Comparison of ENCODE assay signal across 27 cellular contexts in genomic region chr11:60783141-60783484, GRCh38. TPM values are rescaled to one million over a fixed set of nuclear protein-coding genes. Genes with fewer than 3 reads are reported as not detected.
DNase-seq lines count a peak whose midpoint lies in the region; ATAC-seq, FAIRE-seq and TF ChIP-seq lines count a peak whose summit lies in the region.
"Had no signal": no experiment of that assay in that cellular context is flagged by ENCODE, and none has a peak within 500 bp of the region (broad histone marks: within the 10 kb centered on the region; RNA-seq: fewer than 3 reads in every experiment).

No MANE protein-coding gene starts in this region.

- no peak for TF ChIP-seq CTCF in osteoblast (IDR thresholded peaks at IDR 0.05; ENCODE audit: extremely low read depth, low read depth, low read length)
- no peak for TF ChIP-seq CTCF in spleen (IDR thresholded peaks at IDR 0.05 in 8 of 11, conservative IDR thresholded peaks at IDR 0.05 in 3 of 11)

- no peak for FAIRE-seq in frontal cortex (lab: Jason Lieb, UNC)
- FAIRE-seq: A204.1, GM12891, GM18507, GM19239, H1 had no signal

- intact Hi-C loops in spleen (cut with DNase I; ENCODE audit: low total_unique reads): no loop called here

- H3K36me3 ChIP-seq in osteoblast (ENCODE audit: insufficient read depth, low read length): no peaks in the 10 kb centered on the region
- no peaks in the 10 kb centered on the region for H3K36me3 ChIP-seq in spleen
- H3K36me3 ChIP-seq: BE2C; BLaER1 treated with 17β-estradiol and CSF1 and Interleukin-3, amounts not matched to agents 10 nM and 100 nM had no signal

- no peak for ATAC-seq in GM18870 (IDR thresholded peaks at IDR 0.05; ENCODE audit: unreplicated experiment)

- no peaks in the 10 kb centered on the region for H3K9me3 ChIP-seq in osteoblast (ENCODE audit: low read depth, low read length)
- no peaks in the 10 kb centered on the region for H3K9me3 ChIP-seq in spleen
- H3K9me3 ChIP-seq: BE2C; BLaER1 treated with 17β-estradiol and CSF1 and Interleukin-3, amounts not matched to agents 10 nM and 100 nM had no signal

- H3K27ac ChIP-seq in osteoblast (ENCODE audit: low read depth, low read length): no peak overlapping the region
- no peak overlapping the region for H3K27ac ChIP-seq in spleen
- H3K27ac ChIP-seq: 22Rv1; BLaER1 treated with 17β-estradiol and CSF1 and Interleukin-3, amounts not matched to agents 10 nM and 100 nM; GM23248 had no signal

- H3K4me2 ChIP-seq in osteoblast (ENCODE audit: insufficient read depth, low read length): no peak overlapping the region
- H3K4me2 ChIP-seq: BLaER1 treated with 17β-estradiol and CSF1 and Interleukin-3, amounts not matched to agents 10 nM and 100 nM had no signal

- H3K4me3 ChIP-seq in osteoblast (ENCODE audit: insufficient read depth, low read length) (no peak overlapping the region), spleen (no peak overlapping the region)
- H3K4me3 ChIP-seq: BLaER1 treated with 17β-estradiol and CSF1 and Interleukin-3, amounts not matched to agents 10 nM and 100 nM; GM23248 had no signal

- in situ Hi-C loops in ACHN (cut with HindIII; ENCODE audit: low pct_ligation_motif_present, low pct_unique_long_range_greater_than_20kb, low sequenced_read_pairs): no loop called here

- H3K27me3 ChIP-seq in osteoblast (ENCODE audit: insufficient read depth, low read length): peaks cover 23% of the 10 kb centered on the region
- H3K27me3 ChIP-seq in spleen (replicated peaks in 1 of 7): no peaks in the 10 kb centered on the region
- H3K27me3 ChIP-seq: BE2C; BLaER1 treated with 17β-estradiol and CSF1 and Interleukin-3, amounts not matched to agents 10 nM and 100 nM had no signal

- TF ChIP-seq POLR2A in spleen (IDR thresholded peaks at IDR 0.05): no peak

- no peak overlapping the region for H2AFZ ChIP-seq in osteoblast (ENCODE audit: low read length)
- H2AFZ ChIP-seq: GM23248 had no signal

- peak; percentile 5 for DNase-seq in activated effector memory CD4-positive, alpha-beta T cell treated with anti-CD3 and anti-CD28 coated beads, Interleukin-2, amount 50 U/mL, for 16 hours
- no peak for DNase-seq in activated effector memory CD4-positive, alpha-beta T cell treated with Interleukin-2 at 50 U/mL for 16 hours
- DNase-seq in osteoblast (ENCODE audit: insufficient read length, low spot score, missing footprints) (peak; percentile 13), spleen (peak; percentile 35), frontal cortex (ENCODE audit: low spot score in 2 of 2) (no peak), ACHN (no peak)
- DNase-seq: AML-193; BE2C; Calu3; CD4-positive, alpha-beta memory T cell; COR-L47; DMS53; DMS79 treated with DMSO at 0.1 percent for 48 hours; GF-D8; GM23248; H7; HCEC 1CT had no signal

- no peaks in the 10 kb centered on the region for H3K79me2 ChIP-seq in osteoblast (ENCODE audit: insufficient read depth, low read length)

- H3K4me1 ChIP-seq in osteoblast (ENCODE audit: insufficient read depth, low read length): peaks cover 18% of the 10 kb centered on the region
- H3K4me1 ChIP-seq in spleen: no peaks in the 10 kb centered on the region
- H3K4me1 ChIP-seq: BE2C had no signal

- WGBS in spleen, 5 donors: 84 to 95% (median 88%) methylated on average over 8 of the region's 8 CpGs

- H4K20me1 ChIP-seq in osteoblast (ENCODE audit: insufficient read depth, low read length): no peaks in the 10 kb centered on the region
- H4K20me1 ChIP-seq: BLaER1 treated with 17β-estradiol and CSF1 and Interleukin-3, amounts not matched to agents 10 nM and 100 nM had no signal

RNA-seq across cellular contexts. Expression of gene MS4A10, which starts 2.0 kb away (rescaled TPM):
- total RNA-seq in osteoblast (not detected in 2 replicates), spleen (not detected), frontal cortex (not detected)
- not detected for polyA plus RNA-seq in spleen
- total RNA-seq: Calu3; CD4-positive, alpha-beta memory T cell; Daoy; G401; GM23248; H1; H7 had no signal
- polyA plus RNA-seq: CD4-positive, alpha-beta memory T cell; GM23248; H1 had no signal

RNA-seq across cellular contexts. Expression of gene MS4A15, which starts 26.4 kb away (rescaled TPM):
- total RNA-seq in osteoblast (not detected in 2 replicates), spleen (not detected), frontal cortex (not detected)
- not detected for polyA plus RNA-seq in spleen
- total RNA-seq: Calu3; CD4-positive, alpha-beta memory T cell; Daoy; G401; GM23248 had no signal
- polyA plus RNA-seq: CD4-positive, alpha-beta memory T cell; GM23248 had no signal

RNA-seq across cellular contexts. Expression of gene MS4A18, which starts 58.6 kb away (rescaled TPM):
- total RNA-seq in osteoblast (not detected in 2 replicates), spleen (not detected), frontal cortex (not detected)
- not detected for polyA plus RNA-seq in spleen
- total RNA-seq: Calu3; CD4-positive, alpha-beta memory T cell; Daoy; G401; GM23248; H1; H7 had no signal
- polyA plus RNA-seq: CD4-positive, alpha-beta memory T cell; GM23248; H1 had no signal

RNA-seq across cellular contexts. Expression of gene CCDC86, which starts 58.8 kb away (rescaled TPM):
- total RNA-seq in osteoblast (6.2 and 7.4 TPM in 2 replicates), spleen (10 to 100 TPM in 6 of 7 donors, 1 to 10 TPM in 1; 8.3 to 21.6 (median 11.3) TPM), frontal cortex (2.9 TPM)
- 10 to 100 TPM in 2 of 3 donors, 1 to 10 TPM in 1; 7.6 to 15.4 (median 13.3) TPM for polyA plus RNA-seq in spleen

Comparison
In these comparisons a context has a peak if more than half of its experiments do, and no peak if none do; other contexts are left out.
1. DNase-seq: peak in activated effector memory CD4-positive, alpha-beta T cell treated with anti-CD3 and anti-CD28 coated beads, Interleukin-2, amount 50 U/mL, for 16 hours (single experiment), osteoblast (single experiment) and spleen (single experiment); none in activated effector memory CD4-positive, alpha-beta T cell treated with Interleukin-2 at 50 U/mL for 16 hours (single experiment), frontal cortex (0 of 2) and ACHN (single experiment).